8 cellular contexts compared by ENCODE assay signal in genomic region chr4:173528378-173529321, GRCh38. TPM values are rescaled to one million over a fixed set of nuclear protein-coding genes. Genes with fewer than 3 reads are reported as not detected.
DNase-seq lines count a peak whose midpoint lies in the region; ATAC-seq and TF ChIP-seq lines count a peak whose summit lies in the region.

No MANE protein-coding gene starts in this region.

- H3K4me1 Mint-ChIP-seq in naive B cell, result peaks cover 6 to 24% (median 16%) of the 10 kb centered on the region in 3 donors

- no peak overlapping the region for H3K27ac ChIP-seq in HUES48 (ENCODE audit: low read depth, low read length)

- TF ChIP-seq CTCF in AG09309 (IDR thresholded peaks at IDR 0.05; ENCODE audit: control insufficient read depth, insufficient read depth, low read depth, low read length, missing control alignments) (no peak), cardiac fibroblast (IDR thresholded peaks at IDR 0.05; ENCODE audit: low read depth, low read length) (no peak)

- no peak for DNase-seq in AG09309 (ENCODE audit: low read depth)
- DNase-seq in cardiac fibroblast (ENCODE audit: low read depth in 2 of 2), result peak; percentile 50 to 56
- DNase-seq in naive B cell, result no peak
- DNase-seq in NCI-H2107 (lab: John Stamatoyannopoulos, UW), result no peak
- DNase-seq in NCI-H1694 treated with DMSO at 0.1 percent for 48 hours (lab: John Stamatoyannopoulos, UW), result no peak

- H3K9ac ChIP-seq in HUES48 (ENCODE audit: low read depth, low read length), result no peak overlapping the region

- H3K4me3 ChIP-seq in AG09309 (ENCODE audit: control insufficient read depth, low read depth, low read length), result peak overlapping the region; percentile 21
- H3K4me3 ChIP-seq in HUES48 (ENCODE audit: low read depth, low read length), result 0 out of 2 replicates have a peak overlapping the region, but pooled peaks have one; percentile 14
- peak overlapping the region; percentile 70 to 81 for H3K4me3 ChIP-seq in cardiac fibroblast (replicated peaks in 1 of 2; ENCODE audit: low read depth in 2 of 2, low read length in 2 of 2)

- no peaks in the 10 kb centered on the region for H3K36me3 ChIP-seq in HUES48 (ENCODE audit: control insufficient read depth, insufficient read depth, low read length)

- peaks cover 11 to 27% of the 10 kb centered on the region in 2 donors for H3K36me3 Mint-ChIP-seq in naive B cell

- H3K4me3 Mint-ChIP-seq in naive B cell, result peak overlapping the region; percentile 27 to 82 (median 60)

- H3K9me3 ChIP-seq in HUES48 (ENCODE audit: control insufficient read depth, insufficient read depth, low read length), result no peaks in the 10 kb centered on the region

- peaks cover 24% of the 10 kb centered on the region for H3K4me1 ChIP-seq in HUES48 (ENCODE audit: control insufficient read depth, insufficient read depth, low read length)

- peaks cover 99% of the 10 kb centered on the region for H3K27me3 ChIP-seq in HUES48 (ENCODE audit: control insufficient read depth, insufficient read depth, low read length)

- peaks cover 66 to 89% (median 89%) of the 10 kb centered on the region in 3 donors for H3K27me3 Mint-ChIP-seq in naive B cell

- no peak for ATAC-seq in naive B cell (ENCODE audit: low read depth in 2 of 2)
- ATAC-seq in HG03469 (IDR thresholded peaks at IDR 0.05; ENCODE audit: unreplicated experiment), result no peak
- no peak for ATAC-seq in HG02571 (IDR thresholded peaks at IDR 0.05; ENCODE audit: unreplicated experiment)

- H3K9me3 Mint-ChIP-seq in naive B cell, result peaks cover 0 to 64% (median 39%) of the 10 kb centered on the region in 7 donors

- peak overlapping the region in 5 of 6 donors; percentile 58 to 94 (median 75) for H3K27ac Mint-ChIP-seq in naive B cell

RNA-seq across cellular contexts. Expression of gene HAND2, which starts 1.4 kb away (rescaled TPM):
- not detected for polyA plus RNA-seq in naive B cell (ENCODE audit: low read depth in 6 of 6)

Comparison
In these comparisons a context has a peak if more than half of its experiments do, and no peak if none do; other contexts are left out.
1. DNase-seq: peak in cardiac fibroblast (2 of 2); none in AG09309 (single experiment), naive B cell (single experiment), NCI-H2107 (single experiment) and NCI-H1694 treated with DMSO at 0.1 percent for 48 hours (single experiment).
2. H3K4me3 ChIP-seq: peak in every context shown above with its lines; median percentile 76 in cardiac fibroblast; 21 in AG09309; 14 in HUES48.